ENCODE assay signal across 7 cellular contexts in the genomic region with DNA sequence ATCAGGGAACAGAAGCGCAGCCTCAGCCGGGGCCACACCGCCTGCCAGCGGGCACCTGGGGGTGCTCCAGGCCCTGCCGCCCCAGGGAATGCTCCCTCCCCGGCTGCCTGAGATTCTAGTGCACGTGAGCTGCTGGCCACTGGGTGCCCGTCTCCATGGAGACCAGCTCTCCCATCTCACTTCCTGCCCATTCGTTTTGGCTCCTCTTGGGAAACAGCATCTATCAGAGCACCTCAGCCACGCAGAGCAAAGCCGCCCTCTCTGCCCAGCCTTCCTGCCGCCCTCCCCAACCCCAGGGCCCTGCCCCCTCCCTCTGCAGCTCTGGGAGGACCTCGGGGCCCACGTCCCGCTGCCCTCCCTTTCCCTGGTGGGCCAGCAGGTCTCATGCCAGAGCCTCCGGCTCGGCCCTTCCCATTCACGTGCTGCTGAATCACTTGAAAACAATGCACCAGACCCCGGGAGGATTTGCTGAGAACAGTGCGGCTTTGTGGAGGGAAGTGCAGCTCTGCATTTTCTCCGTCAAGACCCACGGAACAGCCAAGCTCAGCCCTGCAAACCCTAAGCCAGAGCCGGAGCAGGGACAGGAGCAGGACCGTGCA. TPM values are rescaled to one million over a fixed set of nuclear protein-coding genes. Genes with fewer than 3 reads are reported as not detected.
DNase-seq lines count a peak whose midpoint lies in the region; ATAC-seq and TF ChIP-seq lines count a peak whose summit lies in the region.

No MANE protein-coding gene starts in this region.

- H3K9me3 ChIP-seq in NT2/D1 (ENCODE audit: insufficient read depth, low read length) (no peaks in the 10 kb centered on the region), spleen (no peaks in the 10 kb centered on the region), OCI-LY7 (ENCODE audit: low read length) (no peaks in the 10 kb centered on the region)

- no peak overlapping the region for H3K4me2 ChIP-seq in OCI-LY7 (ENCODE audit: low read length)

- H3K4me1 ChIP-seq in NT2/D1 (ENCODE audit: insufficient read depth, insufficient read length) (peaks cover 39% of the 10 kb centered on the region), spleen (peaks cover 46 to 100% (median 85%) of the 10 kb centered on the region in 6 donors), OCI-LY7 (ENCODE audit: insufficient read depth, low read length, poor library complexity, severe bottlenecking) (no peaks in the 10 kb centered on the region)

- peak in 1 of 3 donors; percentile 4 for TF ChIP-seq POLR2A in spleen (IDR thresholded peaks at IDR 0.05)

- TF ChIP-seq CTCF in HFF-Myc (IDR thresholded peaks at IDR 0.05; ENCODE audit: low read depth, low read length, missing control alignments) (no peak), spleen (IDR thresholded peaks at IDR 0.05 in 8 of 11, conservative IDR thresholded peaks at IDR 0.05 in 3 of 11) (peak in 1 of 11 experiments; percentile 8), OCI-LY7 (conservative IDR thresholded peaks at IDR 0.05; ENCODE audit: low read length) (no peak)

- peak overlapping the region; percentile 79 for H3K9ac ChIP-seq in NT2/D1 (ENCODE audit: insufficient read length, low read depth)

- CTCF ChIA-PET in HEK293T (lab: Yijun Ruan, JAX), result no interaction called here
- CTCF ChIA-PET in OCI-LY7 (lab: Charles Lee; ENCODE audit: unreplicated experiment), result no interaction called here

- no peaks in the 10 kb centered on the region for H4K20me1 ChIP-seq in OCI-LY7 (ENCODE audit: insufficient read depth, low read length)

- H3K27ac ChIP-seq in spleen, result peak overlapping the region; percentile 78 to 97 (median 94)
- H3K27ac ChIP-seq in OCI-LY7 (ENCODE audit: low read depth, low read length, poor library complexity, severe bottlenecking), result no peak overlapping the region

- no peaks in the 10 kb centered on the region for H3K9me2 ChIP-seq in OCI-LY7 (ENCODE audit: insufficient read depth, low read length)

- peak; percentile 83 for DNase-seq in HFF-Myc (ENCODE audit: extremely low read depth, low read depth)
- DNase-seq in NT2/D1 (ENCODE audit: low read depth, low spot score), result peak; percentile 54
- peak; percentile 97 for DNase-seq in dermis blood vessel endothelial cell
- peak; percentile 63 for DNase-seq in left lobe of liver (ENCODE audit: low spot score)
- DNase-seq in spleen, result peak; percentile 89
- DNase-seq in HEK293T (ENCODE audit: extremely low spot score), result no peak
- no peak for DNase-seq in OCI-LY7 (ENCODE audit: low spot score)

- H2AFZ ChIP-seq in OCI-LY7 (ENCODE audit: low read length), result no peak overlapping the region

- no peaks in the 10 kb centered on the region for H3K79me2 ChIP-seq in OCI-LY7 (ENCODE audit: insufficient read depth, low read depth, low read length)

- ATAC-seq in left lobe of liver, result peak; percentile 57

- WGBS in spleen, 5 donors, result 7 to 19% (median 13%) methylated on average over 23 to 24 of the region's 24 CpGs

- intact Hi-C loops in spleen (cut with DNase I; ENCODE audit: low total_unique reads), result no loop called here
- intact Hi-C loops in OCI-LY7 (cut with micrococcal nuclease; ENCODE audit: unreplicated experiment), result no loop called here

- POLR2A ChIA-PET in HEK293T (lab: Yijun Ruan, JAX) (no interaction called here), OCI-LY7 (lab: Charles Lee) (no interaction called here)

- no TSS peak for BruUV-seq in OCI-LY7 (replicated peaks; lab: Mats Ljungman, UMichigan)

- H3K36me3 ChIP-seq in NT2/D1 (ENCODE audit: insufficient read depth, insufficient read length, low read length) (peaks cover 27% of the 10 kb centered on the region), spleen (peaks cover 0 to 13% (median 0%) of the 10 kb centered on the region in 6 donors), OCI-LY7 (ENCODE audit: insufficient read depth, low read length) (no peaks in the 10 kb centered on the region)

- peak overlapping the region; percentile 44 for H3K4me3 ChIP-seq in HFF-Myc (replicated peaks; ENCODE audit: low read depth, low read length)
- H3K4me3 ChIP-seq in NT2/D1 (ENCODE audit: insufficient read length, low read depth), result peak overlapping the region; percentile 20
- peak overlapping the region in 5 of 8 donors; percentile 1 to 58 (median 12) for H3K4me3 ChIP-seq in spleen
- H3K4me3 ChIP-seq in OCI-LY7 (ENCODE audit: low read depth, low read length, poor library complexity, severe bottlenecking), result no peak overlapping the region

- H3K27me3 ChIP-seq in NT2/D1 (ENCODE audit: insufficient read depth, insufficient read length), result no peaks in the 10 kb centered on the region
- H3K27me3 ChIP-seq in spleen (replicated peaks in 1 of 7), result peaks cover 0 to 23% (median 0%) of the 10 kb centered on the region in 7 donors

TF ChIP-seq in HEK293T, 16 proteins besides CTCF, POLR2A, EP300 and RAD21:
- no peak for TF ChIP-seq HDGF (IDR thresholded peaks at IDR 0.05; ENCODE audit: borderline replicate concordance)
- TF ChIP-seq L3MBTL2 (conservative IDR thresholded peaks at IDR 0.05), result no peak
- TF ChIP-seq SP1 (IDR thresholded peaks at IDR 0.05), result no peak
TF ChIP-seq in HEK293T: peak in this region for 0.

RNA-seq across cellular contexts. Expression of gene CEP295NL, which starts 19.4 kb away (rescaled TPM):
- total RNA-seq in dermis blood vessel endothelial cell, result 1.5 and 5.1 TPM in 2 replicates
- 0.33 TPM for total RNA-seq in left lobe of liver
- 10 to 100 TPM in 3 of 7 donors, 1 to 10 TPM in 4; 5.7 to 19.3 (median 9.9) TPM for total RNA-seq in spleen
- 1 to 10 TPM in 1 of 3 donors, under 1 TPM in 2; 0.03 to 3.0 (median 0.09) TPM for polyA plus RNA-seq in spleen
- total RNA-seq in OCI-LY7 (2014; rRNA removed; shearing (Covaris generic)), result not detected in 2 replicates
- total RNA-seq in OCI-LY7 (2022), result not detected in 2 replicates

RNA-seq across cellular contexts. Expression of gene TIMP2, which starts 41.6 kb away (rescaled TPM):
- total RNA-seq in dermis blood vessel endothelial cell (57.9 and 95.3 TPM in 2 replicates), left lobe of liver (26.4 TPM), spleen (100 to 1,000 TPM; 164 to 333 (median 198) TPM), OCI-LY7 (2022) (not detected in 2 replicates)
- polyA plus RNA-seq in spleen, result 10 to 100 TPM; 16.3 to 42.2 (median 26.9) TPM
- total RNA-seq in OCI-LY7 (2014; rRNA removed; shearing (Covaris generic)), result 0.54 and 0.57 TPM in 2 replicates

RNA-seq across cellular contexts. Expression of gene USP36, which starts 43.0 kb away (rescaled TPM):
- total RNA-seq in dermis blood vessel endothelial cell (22.8 and 24.7 TPM in 2 replicates), left lobe of liver (21.8 TPM), spleen (10 to 100 TPM; 38.0 to 95.0 (median 60.1) TPM), OCI-LY7 (2022) (113 and 144 TPM in 2 replicates)
- 10 to 100 TPM; 13.4 to 26.1 (median 25.0) TPM for polyA plus RNA-seq in spleen
- total RNA-seq in OCI-LY7 (2014; rRNA removed; shearing (Covaris generic)), result 46.6 and 47.2 TPM in 2 replicates

Comparison
In these comparisons a context has a peak if more than half of its experiments do, and no peak if none do; other contexts are left out.
1. DNase-seq: peak in HFF-Myc (single experiment), NT2/D1 (single experiment), dermis blood vessel endothelial cell (single experiment), left lobe of liver (single experiment) and spleen (single experiment); none in HEK293T (single experiment) and OCI-LY7 (single experiment).
2. RNA of gene TIMP2, which starts 41.6 kb away (total RNA-seq): 164 to 333 TPM in spleen, 57.9 to 95.3 TPM in dermis blood vessel endothelial cell and 26.4 TPM in left lobe of liver (single experiment); 0.54 to 0.57 TPM in OCI-LY7; every median in the first group is over 10 times any median in the second.